21 cellular contexts compared by ENCODE assay signal in the genomic region with DNA sequence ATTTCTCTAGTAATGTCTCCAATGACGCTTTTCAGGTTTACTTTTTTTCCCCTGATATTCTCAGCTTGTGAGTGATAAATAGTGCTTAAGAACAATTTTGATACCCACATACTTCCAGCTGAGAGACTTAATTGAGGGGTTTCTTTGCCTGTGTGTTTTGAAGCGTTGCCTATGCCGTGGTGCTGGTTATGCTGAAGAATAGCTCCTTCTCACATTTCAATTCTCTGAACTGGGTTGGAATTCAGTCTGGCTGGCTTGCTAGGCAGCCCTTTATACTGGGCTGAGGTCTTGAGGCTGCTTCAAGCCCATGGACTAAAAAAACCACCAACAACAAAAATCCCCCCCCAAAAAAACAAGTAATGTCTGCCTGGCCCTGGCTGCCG.
DNase-seq lines count a peak whose midpoint lies in the region; ATAC-seq, FAIRE-seq and TF ChIP-seq lines count a peak whose summit lies in the region.
"Had no signal": no experiment of that assay in that cellular context is flagged by ENCODE, and none has a peak within 500 bp of the region (broad histone marks: within the 10 kb centered on the region; RNA-seq: fewer than 3 reads in every experiment).

No MANE protein-coding gene starts in this region.

- no peak for TF ChIP-seq POLR2A in GM12891 (IDR thresholded peaks at IDR 0.05; ENCODE audit: low read depth, low read length)

- H3K79me2 ChIP-seq in GM23338 (replicated peaks; ENCODE audit: insufficient read depth) = no peaks in the 10 kb centered on the region

- no peak overlapping the region; the same call in 1 of the 2 replicates for H2AFZ ChIP-seq in GM23338

- H3K9me3 Mint-ChIP-seq in GM23338 = peaks cover 3% of the 10 kb centered on the region; the same call in 1 of the 3 replicates

- H3K36me3 ChIP-seq in GM23338 (ENCODE audit: insufficient read depth) = no peaks in the 10 kb centered on the region
- H3K36me3 ChIP-seq: ascending aorta, prostate gland, tibial artery had no signal

- H3K27ac Mint-ChIP-seq in GM23338 = peak overlapping the region; percentile 31; the same call in 1 of the 2 replicates
- H3K27ac Mint-ChIP-seq: activated CD8-positive, alpha-beta T cell treated with anti-CD3 and anti-CD28 coated beads for 36 hours had no signal

- no peak overlapping the region for H3K4me3 Mint-ChIP-seq in GM23338
- H3K4me3 Mint-ChIP-seq: activated CD8-positive, alpha-beta T cell treated with anti-CD3 and anti-CD28 coated beads for 36 hours had no signal

- H3K4me1 ChIP-seq in GM23338 (ENCODE audit: insufficient read depth) = 0 out of 2 replicates have a peak, but pooled peaks cover 3% of the 10 kb centered on the region
- H3K4me1 ChIP-seq: ascending aorta, prostate gland, tibial artery had no signal

- peak; percentile 51; the same call in 2 of the 3 replicates for ATAC-seq in GM23338
- ATAC-seq: esophagus mucosa had no signal

- no peaks in the 10 kb centered on the region for H3K27me3 ChIP-seq in GM23338 (ENCODE audit: insufficient read depth)
- H3K27me3 ChIP-seq: ascending aorta, tibial artery had no signal

- no peaks in the 10 kb centered on the region for H3K36me3 Mint-ChIP-seq in GM23338 (ENCODE audit: low read depth)

- 0 out of 2 replicates have a peak, but pooled peaks cover 3% of the 10 kb centered on the region for H3K9me2 ChIP-seq in GM23338 (ENCODE audit: insufficient read depth)

- H3K4me3 ChIP-seq in GM23338 = no peak overlapping the region
- H3K4me3 ChIP-seq: ascending aorta, coronary artery, prostate gland, tibial artery had no signal

- no peak overlapping the region for H3K27ac ChIP-seq in GM23338 (ENCODE audit: low read depth)
- H3K27ac ChIP-seq: ascending aorta, coronary artery, prostate gland, tibial artery had no signal

- peaks cover 2% of the 10 kb centered on the region for H3K27me3 Mint-ChIP-seq in GM23338 (ENCODE audit: insufficient read depth, low read depth, poor library complexity)
- H3K27me3 Mint-ChIP-seq: activated CD8-positive, alpha-beta T cell treated with anti-CD3 and anti-CD28 coated beads for 36 hours had no signal

- no peaks in the 10 kb centered on the region for H3F3A ChIP-seq in GM23338 (replicated peaks; ENCODE audit: low read depth)

- peak; percentile 59 for FAIRE-seq in GM12891 (lab: Jason Lieb, UNC)
- FAIRE-seq: kidney had no signal

- no peaks in the 10 kb centered on the region for H4K20me1 ChIP-seq in GM23338 (replicated peaks; ENCODE audit: insufficient read depth)

- DNase-seq in GM12891 (ENCODE audit: insufficient read length, low spot score) (peak; percentile 12), GM23338 (ENCODE audit: low spot score) (no peak), NCI-H2107 treated with DMSO at 0.1 percent for 48 hours (lab: John Stamatoyannopoulos, UW; ENCODE audit: unreplicated experiment) (peak; percentile 86), islet precursor cell (peak; percentile 41), epidermal melanocyte (ENCODE audit: insufficient read length, low spot score) (no peak), SW 1271 (lab: John Stamatoyannopoulos, UW) (no peak), HK-2 (ENCODE audit: unreplicated experiment) (no peak)
- no peak for DNase-seq in stimulated activated naive CD4-positive, alpha-beta T cell (lab: John Stamatoyannopoulos, UW)
- DNase-seq: activated effector memory CD4-positive, alpha-beta T cell treated with Interleukin-2 at 50 U/mL for 16 hours; DMS 273 treated with DMSO at 0.1 percent for 48 hours; head of caudate nucleus; kidney; midbrain; NCI-H526; T1000; tibial artery had no signal

- no peak for TF ChIP-seq CTCF in GM23338 (conservative IDR thresholded peaks at IDR 0.05; ENCODE audit: low read depth in 2 of 2)

- H3K4me2 ChIP-seq in GM23338 = no peak overlapping the region

- H3K4me1 Mint-ChIP-seq in GM23338 = peaks cover 19% of the 10 kb centered on the region

TF ChIP-seq in GM12891, 5 proteins besides CTCF, POLR2A, EP300 and RAD21:
- TF ChIP-seq PAX5 (IDR thresholded peaks at IDR 0.05; ENCODE audit: insufficient read depth, low read length, severe bottlenecking) = no peak

TF ChIP-seq in GM23338, 12 proteins besides CTCF, POLR2A, EP300 and RAD21 (continues in another document):
- TF ChIP-seq ZNF331 (CRISPR knock-in tag; IDR thresholded peaks at IDR 0.05; ENCODE audit: low read depth) = no peak
- TF ChIP-seq ZNF114 (CRISPR knock-in tag; IDR thresholded peaks at IDR 0.05) = no peak
- TF ChIP-seq, protein P1, sequence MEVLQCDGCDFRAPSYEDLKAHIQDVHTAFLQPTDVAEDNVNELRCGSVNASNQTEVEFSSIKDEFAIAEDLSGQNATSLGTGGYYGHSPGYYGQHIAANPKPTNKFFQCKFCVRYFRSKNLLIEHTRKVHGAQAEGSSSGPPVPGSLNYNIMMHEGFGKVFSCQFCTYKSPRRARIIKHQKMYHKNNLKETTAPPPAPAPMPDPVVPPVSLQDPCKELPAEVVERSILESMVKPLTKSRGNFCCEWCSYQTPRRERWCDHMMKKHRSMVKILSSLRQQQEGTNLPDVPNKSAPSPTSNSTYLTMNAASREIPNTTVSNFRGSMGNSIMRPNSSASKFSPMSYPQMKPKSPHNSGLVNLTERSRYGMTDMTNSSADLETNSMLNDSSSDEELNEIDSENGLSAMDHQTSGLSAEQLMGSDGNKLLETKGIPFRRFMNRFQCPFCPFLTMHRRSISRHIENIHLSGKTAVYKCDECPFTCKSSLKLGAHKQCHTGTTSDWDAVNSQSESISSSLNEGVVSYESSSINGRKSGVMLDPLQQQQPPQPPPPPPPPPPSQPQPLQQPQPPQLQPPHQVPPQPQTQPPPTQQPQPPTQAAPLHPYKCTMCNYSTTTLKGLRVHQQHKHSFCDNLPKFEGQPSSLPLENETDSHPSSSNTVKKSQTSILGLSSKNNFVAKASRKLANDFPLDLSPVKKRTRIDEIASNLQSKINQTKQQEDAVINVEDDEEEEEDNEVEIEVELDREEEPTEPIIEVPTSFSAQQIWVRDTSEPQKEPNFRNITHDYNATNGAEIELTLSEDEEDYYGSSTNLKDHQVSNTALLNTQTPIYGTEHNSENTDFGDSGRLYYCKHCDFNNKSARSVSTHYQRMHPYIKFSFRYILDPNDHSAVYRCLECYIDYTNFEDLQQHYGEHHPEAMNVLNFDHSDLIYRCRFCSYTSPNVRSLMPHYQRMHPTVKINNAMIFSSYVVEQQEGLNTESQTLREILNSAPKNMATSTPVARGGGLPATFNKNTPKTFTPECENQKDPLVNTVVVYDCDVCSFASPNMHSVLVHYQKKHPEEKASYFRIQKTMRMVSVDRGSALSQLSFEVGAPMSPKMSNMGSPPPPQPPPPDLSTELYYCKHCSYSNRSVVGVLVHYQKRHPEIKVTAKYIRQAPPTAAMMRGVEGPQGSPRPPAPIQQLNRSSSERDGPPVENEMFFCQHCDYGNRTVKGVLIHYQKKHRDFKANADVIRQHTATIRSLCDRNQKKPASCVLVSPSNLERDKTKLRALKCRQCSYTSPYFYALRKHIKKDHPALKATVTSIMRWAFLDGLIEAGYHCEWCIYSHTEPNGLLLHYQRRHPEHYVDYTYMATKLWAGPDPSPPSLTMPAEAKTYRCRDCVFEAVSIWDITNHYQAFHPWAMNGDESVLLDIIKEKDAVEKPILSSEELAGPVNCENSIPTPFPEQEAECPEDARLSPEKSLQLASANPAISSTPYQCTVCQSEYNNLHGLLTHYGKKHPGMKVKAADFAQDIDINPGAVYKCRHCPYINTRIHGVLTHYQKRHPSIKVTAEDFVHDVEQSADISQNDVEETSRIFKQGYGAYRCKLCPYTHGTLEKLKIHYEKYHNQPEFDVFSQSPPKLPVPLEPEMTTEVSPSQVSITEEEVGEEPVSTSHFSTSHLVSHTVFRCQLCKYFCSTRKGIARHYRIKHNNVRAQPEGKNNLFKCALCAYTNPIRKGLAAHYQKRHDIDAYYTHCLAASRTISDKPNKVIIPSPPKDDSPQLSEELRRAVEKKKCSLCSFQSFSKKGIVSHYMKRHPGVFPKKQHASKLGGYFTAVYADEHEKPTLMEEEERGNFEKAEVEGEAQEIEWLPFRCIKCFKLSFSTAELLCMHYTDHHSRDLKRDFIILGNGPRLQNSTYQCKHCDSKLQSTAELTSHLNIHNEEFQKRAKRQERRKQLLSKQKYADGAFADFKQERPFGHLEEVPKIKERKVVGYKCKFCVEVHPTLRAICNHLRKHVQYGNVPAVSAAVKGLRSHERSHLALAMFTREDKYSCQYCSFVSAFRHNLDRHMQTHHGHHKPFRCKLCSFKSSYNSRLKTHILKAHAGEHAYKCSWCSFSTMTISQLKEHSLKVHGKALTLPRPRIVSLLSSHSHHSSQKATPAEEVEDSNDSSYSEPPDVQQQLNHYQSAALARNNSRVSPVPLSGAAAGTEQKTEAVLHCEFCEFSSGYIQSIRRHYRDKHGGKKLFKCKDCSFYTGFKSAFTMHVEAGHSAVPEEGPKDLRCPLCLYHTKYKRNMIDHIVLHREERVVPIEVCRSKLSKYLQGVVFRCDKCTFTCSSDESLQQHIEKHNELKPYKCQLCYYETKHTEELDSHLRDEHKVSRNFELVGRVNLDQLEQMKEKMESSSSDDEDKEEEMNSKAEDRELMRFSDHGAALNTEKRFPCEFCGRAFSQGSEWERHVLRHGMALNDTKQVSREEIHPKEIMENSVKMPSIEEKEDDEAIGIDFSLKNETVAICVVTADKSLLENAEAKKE (CRISPR knock-in tag; IDR thresholded peaks at IDR 0.05) = no peak
- TF ChIP-seq STAT1 (IDR thresholded peaks at IDR 0.05; ENCODE audit: unreplicated experiment) = no peak
- TF ChIP-seq POLR2AphosphoS5 (IDR thresholded peaks at IDR 0.05; ENCODE audit: low read depth) = no peak
- no peak for TF ChIP-seq EZH2phosphoT487 (IDR thresholded peaks at IDR 0.05; ENCODE audit: unreplicated experiment)
- TF ChIP-seq EZH2 (IDR thresholded peaks at IDR 0.05; ENCODE audit: low read depth, unreplicated experiment) = no peak
- no peak for TF ChIP-seq JUNB (IDR thresholded peaks at IDR 0.05; ENCODE audit: unreplicated experiment)

Comparison
In these comparisons a context has a peak if more than half of its experiments do, and no peak if none do; other contexts are left out.
1. DNase-seq: peak in GM12891 (single experiment), NCI-H2107 treated with DMSO at 0.1 percent for 48 hours (single experiment) and islet precursor cell (single experiment); none in GM23338 (single experiment), epidermal melanocyte (single experiment), SW 1271 (0 of 2), stimulated activated naive CD4-positive, alpha-beta T cell (0 of 6) and HK-2 (single experiment).